15 cellular contexts compared by ENCODE assay signal in the genomic region with DNA sequence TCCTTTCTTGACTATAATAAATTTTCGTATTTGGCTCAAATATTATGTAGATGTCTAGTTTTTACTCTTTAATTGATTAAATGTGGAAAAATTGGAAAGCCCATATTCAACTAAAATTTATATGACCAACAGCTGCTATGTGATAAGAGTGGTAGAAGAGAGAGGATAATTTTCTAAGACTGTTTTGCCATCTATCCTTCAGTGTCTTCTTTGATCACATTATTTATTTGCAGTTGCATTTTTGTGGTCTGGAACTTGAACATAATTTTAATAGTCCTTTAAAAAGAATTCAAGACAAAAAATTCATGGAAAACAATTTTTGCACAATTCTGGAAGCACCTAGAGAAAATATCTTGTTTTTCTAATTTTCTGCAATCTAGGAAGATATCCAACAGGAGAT.
"Had no signal": no experiment of that assay in that cellular context is flagged by ENCODE, and none has a peak within 500 bp of the region (broad histone marks: within the 10 kb centered on the region; RNA-seq: fewer than 3 reads in every experiment).

No MANE protein-coding gene starts in this region.

- DNase-seq: heart left ventricle; hippocampal formation; kidney glomerular epithelial cell; mesendoderm; naive B cell; nephron progenitor cell; psoas muscle; retina; right lobe of liver; stimulated activated naive CD4-positive, alpha-beta T cell; stomach; substantia nigra; transverse colon had no signal

- ATAC-seq: heart left ventricle, psoas muscle, right lobe of liver had no signal

- H3K4me3 ChIP-seq: heart left ventricle, psoas muscle, right lobe of liver, skin epidermis, stomach, thoracic aorta, transverse colon had no signal
